ENCODE assay signal across 24 cellular contexts in the genomic region with DNA sequence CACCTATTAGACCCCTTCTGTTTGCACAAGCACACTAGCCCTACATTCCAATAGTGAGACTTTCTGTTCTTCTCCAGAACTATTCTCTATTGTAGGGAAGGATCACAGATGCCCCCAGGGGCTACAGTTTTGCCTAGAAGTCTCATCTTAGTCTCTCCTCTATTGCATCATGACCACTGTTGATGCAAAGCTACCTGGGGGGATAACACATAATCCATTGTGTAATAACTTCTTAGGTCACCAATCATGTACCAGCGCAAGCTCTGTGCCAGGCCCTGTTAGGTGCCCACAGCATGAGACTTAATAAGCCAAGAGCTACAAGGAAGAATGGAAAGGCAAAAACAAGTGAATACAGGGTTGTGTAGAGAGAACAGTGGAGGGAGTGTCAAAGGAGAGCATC.
A peak's percentile ranks its signal among the peaks of the same experiment; 100 is the strongest.
DNase-seq lines count a peak whose midpoint lies in the region; ATAC-seq, FAIRE-seq and TF ChIP-seq lines count a peak whose summit lies in the region.
"Had no signal": no experiment of that assay in that cellular context is flagged by ENCODE, and none has a peak within 500 bp of the region (broad histone marks: within the 10 kb centered on the region; RNA-seq: fewer than 3 reads in every experiment).

No MANE protein-coding gene starts in this region.

- H4K8ac ChIP-seq in IMR-90 (ENCODE audit: low read depth in 2 of 2, low read length in 2 of 2) = no peak overlapping the region

- no peak overlapping the region for H2AFZ ChIP-seq in IMR-90 (replicated peaks; ENCODE audit: low read length, poor library complexity)
- H2AFZ ChIP-seq in K562 (ENCODE audit: low read depth, low read length) = no peak overlapping the region
- H2AFZ ChIP-seq in osteoblast (ENCODE audit: low read length) = peak overlapping the region; percentile 33

- in situ Hi-C loops in IMR-90 (cut with MboI; ENCODE audit: low sequenced_read_pairs) = no loop called here
- in situ Hi-C loops in K562 (cut with MboI) = no loop called here

- no peaks in the 10 kb centered on the region for H3K79me2 ChIP-seq in K562 (ENCODE audit: control insufficient read depth, insufficient read depth, low read length)
- no peaks in the 10 kb centered on the region for H3K79me2 ChIP-seq in osteoblast (ENCODE audit: insufficient read depth, low read length)

- H3K4ac ChIP-seq in IMR-90 (ENCODE audit: low read depth, low read length) = no peak overlapping the region

- H3K56ac ChIP-seq in IMR-90 (ENCODE audit: extremely low read depth, insufficient read depth, low read length) = no peak overlapping the region

- no peak overlapping the region; the same call in 1 of the 2 replicates for H4K5ac ChIP-seq in IMR-90 (ENCODE audit: low read depth, low read length)

- H3K4me2 ChIP-seq in IMR-90 (ENCODE audit: low read depth, low read length) (no peak overlapping the region), K562 (ENCODE audit: insufficient read depth, low read length) (no peak overlapping the region), osteoblast (ENCODE audit: insufficient read depth, low read length) (no peak overlapping the region)

- no peaks in the 10 kb centered on the region for H3K27me3 Mint-ChIP-seq in activated naive CD8-positive, alpha-beta T cell
- H3K27me3 Mint-ChIP-seq in activated naive CD8-positive, alpha-beta T cell treated with anti-CD3 and anti-CD28 coated beads for 36 hours = no peaks in the 10 kb centered on the region

- H2BK20ac ChIP-seq in IMR-90 (ENCODE audit: low read depth, low read length) = no peak overlapping the region

- H3K23ac ChIP-seq in IMR-90 (ENCODE audit: low read depth, low read length) = no peak overlapping the region

- no CpG with 5 or more reads among the region's 1 CpG for WGBS in IMR-90 (ENCODE audit: extremely low coverage in 2 of 2, insufficient read length in 1 of 2), 2 experiments
- 57% methylated on average over 1 of the region's 1 CpG for WGBS in K562 (ENCODE audit: insufficient coverage, low coverage, missing lambda C conversion rate)

- H3K9ac ChIP-seq in IMR-90 (ENCODE audit: low read depth, low read length) = no peak overlapping the region
- H3K9ac ChIP-seq in K562 (ENCODE audit: insufficient read depth in 1 of 2, low read depth in 2 of 2, low read length in 2 of 2) = no peak overlapping the region

- H2BK15ac ChIP-seq in IMR-90 (ENCODE audit: low read depth, low read length) = no peak overlapping the region

- no peak for ATAC-seq in IMR-90 (ENCODE audit: low read depth)
- ATAC-seq in K562 = no peak
- no peak for ATAC-seq in GM18519 (IDR thresholded peaks at IDR 0.05; ENCODE audit: low FRiP score, unreplicated experiment)
- ATAC-seq: gastroesophageal sphincter; stimulated activated effector memory CD8-positive, alpha-beta T cell treated with anti-CD3 and anti-CD28 coated beads, Interleukin-12 subunit alpha, Interleukin-12 subunit beta, amount 100 ng/mL, for 72 hours had no signal

- H3K36me3 ChIP-seq in IMR-90 (ENCODE audit: control insufficient read depth, insufficient read depth, low read length) (no peaks in the 10 kb centered on the region), K562 (ENCODE audit: control insufficient read depth, insufficient read depth, low read length) (no peaks in the 10 kb centered on the region), osteoblast (ENCODE audit: insufficient read depth, low read length) (no peaks in the 10 kb centered on the region)
- H3K36me3 ChIP-seq: gastroesophageal sphincter, ovary, sigmoid colon had no signal

- no peak overlapping the region for H3K27ac ChIP-seq in IMR-90 (ENCODE audit: insufficient read depth, low read length)
- H3K27ac ChIP-seq in K562 (ENCODE audit: extremely low read depth, low read depth, low read length) = no peak overlapping the region
- peak overlapping the region; percentile 66 for H3K27ac ChIP-seq in osteoblast (ENCODE audit: low read depth, low read length)
- H3K27ac ChIP-seq: C4-2B, dorsolateral prefrontal cortex, gastroesophageal sphincter, ovary, RWPE1, sigmoid colon, testis had no signal

- H4K91ac ChIP-seq in IMR-90 (ENCODE audit: insufficient read depth, low read depth, low read length) = no peak overlapping the region

- H3K9me3 ChIP-seq in IMR-90 (ENCODE audit: control insufficient read depth, insufficient read depth, low read length) (no peaks in the 10 kb centered on the region), K562 (replicated peaks; ENCODE audit: control insufficient read depth, insufficient read depth, low read depth, low read length) (no peaks in the 10 kb centered on the region), osteoblast (ENCODE audit: low read depth, low read length) (no peaks in the 10 kb centered on the region)
- H3K9me3 ChIP-seq: ovary, testis had no signal

- FAIRE-seq in K562 (lab: Jason Lieb, UNC) = no peak
- FAIRE-seq: H1, TTC549 had no signal

- BruUV-seq in IMR-90 (replicated peaks; lab: Mats Ljungman, UMichigan) (no TSS peak), K562 (replicated peaks; lab: Mats Ljungman, UMichigan) (no TSS peak)

- no peaks in the 10 kb centered on the region for H3K79me1 ChIP-seq in IMR-90 (ENCODE audit: low read depth in 1 of 2, low read length in 2 of 2)

- TF ChIP-seq RAD21 in IMR-90 (IDR thresholded peaks at IDR 0.05; ENCODE audit: low read length) (no peak), K562 (CRISPR knock-in tag; conservative IDR thresholded peaks at IDR 0.05 in 1 of 2, IDR thresholded peaks at IDR 0.05 in 1 of 2) (no peak)

- POLR2A ChIA-PET in IMR-90 (lab: Charles Lee; ENCODE audit: unreplicated experiment) (no interaction called here), K562 (lab: Yijun Ruan, JAX) (no interaction called here)

- H3K9me3 Mint-ChIP-seq in activated naive CD8-positive, alpha-beta T cell (ENCODE audit: low read depth) = peaks cover 6% of the 10 kb centered on the region
- peaks cover 1% of the 10 kb centered on the region for H3K9me3 Mint-ChIP-seq in activated naive CD8-positive, alpha-beta T cell treated with anti-CD3 and anti-CD28 coated beads for 36 hours
- H3K9me3 Mint-ChIP-seq: stimulated activated effector memory CD8-positive, alpha-beta T cell treated with anti-CD3 and anti-CD28 coated beads, Interleukin-12 subunit alpha, Interleukin-12 subunit beta, amount 100 ng/mL, for 72 hours had no signal

- no peak overlapping the region for H3K18ac ChIP-seq in IMR-90 (ENCODE audit: low read depth, low read length)

- TF ChIP-seq CTCF in IMR-90 (conservative IDR thresholded peaks at IDR 0.05; ENCODE audit: low read depth, low read length) (no peak), K562 (IDR thresholded peaks at IDR 0.05 in 2 of 3, conservative IDR thresholded peaks at IDR 0.05 in 1 of 3; ENCODE audit: insufficient read depth in 2 of 3, low read depth in 1 of 3, low read length in 3 of 3) (no peak), osteoblast (IDR thresholded peaks at IDR 0.05; ENCODE audit: extremely low read depth, low read depth, low read length) (no peak)

- no peak overlapping the region for H2BK120ac ChIP-seq in IMR-90 (ENCODE audit: low read depth, low read length)

- peaks cover 21% of the 10 kb centered on the region for H3K4me1 Mint-ChIP-seq in activated naive CD8-positive, alpha-beta T cell (ENCODE audit: low read depth)
- H3K4me1 Mint-ChIP-seq in activated naive CD8-positive, alpha-beta T cell treated with anti-CD3 and anti-CD28 coated beads for 36 hours = peaks cover 16% of the 10 kb centered on the region

- H3K27me3 ChIP-seq in IMR-90 (ENCODE audit: control insufficient read depth, insufficient read depth, low read length) (no peaks in the 10 kb centered on the region), K562 (ENCODE audit: control insufficient read depth in 2 of 2, insufficient read depth in 2 of 2, low read length in 2 of 2) (no peaks in the 10 kb centered on the region), osteoblast (ENCODE audit: insufficient read depth, low read length) (no peaks in the 10 kb centered on the region)
- H3K27me3 ChIP-seq: dorsolateral prefrontal cortex, gastroesophageal sphincter, ovary, sigmoid colon, testis had no signal

- H4K20me1 ChIP-seq in IMR-90 (ENCODE audit: insufficient read depth, low read length) (no peaks in the 10 kb centered on the region), K562 (replicated peaks; ENCODE audit: control insufficient read depth, insufficient read depth, low read length) (no peaks in the 10 kb centered on the region), osteoblast (ENCODE audit: insufficient read depth, low read length) (no peaks in the 10 kb centered on the region)

- peak overlapping the region; percentile 82 for H3K27ac Mint-ChIP-seq in activated naive CD8-positive, alpha-beta T cell
- H3K27ac Mint-ChIP-seq in activated naive CD8-positive, alpha-beta T cell treated with anti-CD3 and anti-CD28 coated beads for 36 hours = no peak overlapping the region

- no peak overlapping the region for H3K14ac ChIP-seq in IMR-90 (replicated peaks; ENCODE audit: low read depth, low read length)

- TF ChIP-seq POLR2A in IMR-90 (IDR thresholded peaks at IDR 0.05; ENCODE audit: low read depth, low read length) (no peak), K562 (conservative IDR thresholded peaks at IDR 0.05) (no peak)

- dilution Hi-C loops in IMR-90 (cut with HindIII; ENCODE audit: low sequenced_read_pairs, unreplicated experiment) = no loop called here

- H3K4me3 Mint-ChIP-seq in activated naive CD8-positive, alpha-beta T cell = no peak overlapping the region
- H3K4me3 Mint-ChIP-seq in activated naive CD8-positive, alpha-beta T cell treated with anti-CD3 and anti-CD28 coated beads for 36 hours = no peak overlapping the region

- H3K9me1 ChIP-seq in IMR-90 (ENCODE audit: insufficient read depth, low read length) (no peaks in the 10 kb centered on the region), K562 (ENCODE audit: control insufficient read depth, insufficient read depth, low read length) (no peaks in the 10 kb centered on the region)

- H3K36me3 Mint-ChIP-seq in activated naive CD8-positive, alpha-beta T cell = peaks cover 7% of the 10 kb centered on the region
- peaks cover 2% of the 10 kb centered on the region for H3K36me3 Mint-ChIP-seq in activated naive CD8-positive, alpha-beta T cell treated with anti-CD3 and anti-CD28 coated beads for 36 hours
- H3K36me3 Mint-ChIP-seq: stimulated activated effector memory CD8-positive, alpha-beta T cell treated with anti-CD3 and anti-CD28 coated beads, Interleukin-12 subunit alpha, Interleukin-12 subunit beta, amount 100 ng/mL, for 72 hours had no signal

- CTCF ChIA-PET in IMR-90 (lab: Yijun Ruan, JAX) = interaction anchor here (0.5 kb wide), 1 partner anchor 9 kb away, joined by 3 read pairs; no protein-coding TSS in a partner anchor
- CTCF ChIA-PET in K562 (lab: Yijun Ruan, JAX; ENCODE audit: low intra/inter-chr PET ratio) = no interaction called here

- TF ChIP-seq EP300 in K562 (IDR thresholded peaks at IDR 0.05; ENCODE audit: low read length) = no peak

- no peak overlapping the region for H2AK5ac ChIP-seq in IMR-90 (ENCODE audit: low read depth, low read length)

- DNase-seq in activated naive CD8-positive, alpha-beta T cell treated with anti-CD3 and anti-CD28 coated beads for 36 hours = no peak
- DNase-seq in IMR-90 (no peak), K562 (ENCODE audit: extremely low read depth in 1 of 4, low spot score in 3 of 4) (no peak), osteoblast (ENCODE audit: insufficient read length, low spot score, missing footprints) (no peak), retina (no peak), pons (ENCODE audit: low spot score) (no peak)
- DNase-seq: ACHN, caudate nucleus, DMS53, dorsolateral prefrontal cortex, erythroblast, kidney glomerular epithelial cell, NCI-H1417, ovary, sigmoid colon, testis had no signal

- H2BK5ac ChIP-seq in IMR-90 (ENCODE audit: low read depth, low read length, poor library complexity, severe bottlenecking) = no peak overlapping the region

- H3K4me3 ChIP-seq in IMR-90 (ENCODE audit: insufficient read depth, low read depth, low read length) = no peak overlapping the region
- H3K4me3 ChIP-seq in K562 = no peak overlapping the region
- no peak overlapping the region for H3K4me3 ChIP-seq in osteoblast (ENCODE audit: insufficient read depth, low read length)
- H3K4me3 ChIP-seq: dorsolateral prefrontal cortex, gastroesophageal sphincter, ovary, sigmoid colon, testis had no signal

- intact Hi-C loops in IMR-90 (cut with micrococcal nuclease) = loop anchor here (5.0 kb wide), 1 partner anchor 37 kb away; no protein-coding TSS in a partner anchor
- intact Hi-C loops in K562 (cut with micrococcal nuclease) = no loop called here

- H2AK9ac ChIP-seq in IMR-90 (replicated peaks; ENCODE audit: low read depth, low read length, poor library complexity) = no peak overlapping the region

- H3K4me1 ChIP-seq in IMR-90 (ENCODE audit: control insufficient read depth, insufficient read depth, low read length) (peaks cover 11% of the 10 kb centered on the region; the same call in 1 of the 2 replicates), K562 (replicated peaks in 1 of 2; ENCODE audit: control insufficient read depth in 2 of 2, insufficient read depth in 2 of 2, low read length in 2 of 2) (peaks cover 0 to 19% of the 10 kb centered on the region in 2 experiments; a peak in 3 of 5 replicates), osteoblast (ENCODE audit: insufficient read depth, low read length) (peaks cover 46% of the 10 kb centered on the region)
- H3K4me1 ChIP-seq: sigmoid colon, testis had no signal
